In the genomic region with DNA sequence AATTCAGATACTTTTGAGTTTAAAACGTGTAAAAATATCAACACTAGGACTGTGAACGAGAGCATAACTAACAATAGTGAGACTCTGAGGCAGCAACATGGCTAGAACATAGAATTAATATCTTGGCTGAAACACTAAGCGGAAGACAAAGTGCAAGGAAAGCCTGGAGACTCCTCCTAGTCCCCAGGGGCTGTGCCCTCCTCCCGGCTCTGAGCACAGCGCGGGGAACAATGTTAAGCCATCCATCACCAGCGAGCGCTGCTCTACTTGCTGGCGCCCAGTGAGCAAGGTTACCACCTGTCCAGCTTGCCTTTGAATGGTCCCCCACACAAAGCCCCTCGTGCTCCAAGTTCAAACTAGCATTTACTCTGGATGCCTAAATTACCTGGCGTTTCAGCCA, we compare ENCODE assay signal across 9 cellular contexts.
"Had no signal": no experiment of that assay in that cellular context is flagged by ENCODE, and none has a peak within 500 bp of the region (broad histone marks: within the 10 kb centered on the region; RNA-seq: fewer than 3 reads in every experiment).

No MANE protein-coding gene starts in this region.

- H3K27me3 Mint-ChIP-seq: activated CD4-positive, alpha-beta T cell treated with anti-CD3 and anti-CD28 coated beads, Interleukin-2, amount 10 ng/mL, durations not matched to agents 24 days and 14 days had no signal

- H3K27ac ChIP-seq: ovary had no signal

- ATAC-seq: activated naive CD4-positive, alpha-beta T cell treated with anti-CD3 and anti-CD28 coated beads, Interleukin-2, amount 50 U/mL, for 72 hours; left colon had no signal

- H3K36me3 ChIP-seq: ovary, stomach had no signal

- H3K4me3 Mint-ChIP-seq: activated CD4-positive, alpha-beta T cell treated with anti-CD3 and anti-CD28 coated beads, Interleukin-2, amount 10 ng/mL, durations not matched to agents 24 days and 14 days; neural crest cell had no signal

- H3K27ac Mint-ChIP-seq: activated CD4-positive, alpha-beta T cell treated with anti-CD3 and anti-CD28 coated beads, Interleukin-2, amount 10 ng/mL, durations not matched to agents 24 days and 14 days had no signal

- DNase-seq: activated CD4-positive, alpha-beta T cell treated with anti-CD3 and anti-CD28 coated beads, Interleukin-2, amount 10 ng/mL, durations not matched to agents 24 days and 14 days; anterior cingulate cortex; left colon; ovary; stimulated activated CD4-positive, alpha-beta T cell treated with anti-CD3 and anti-CD28 coated beads, Interleukin-15, amount 100 ng/mL, for 24 hours; stimulated activated CD4-positive, alpha-beta T cell treated with anti-CD3 and anti-CD28 coated beads, Interleukin-4, amount 100 ng/mL, for 24 hours; stomach had no signal

- H3K4me3 ChIP-seq: ovary, stomach had no signal

- H3K27me3 ChIP-seq: ovary, stomach had no signal

- H3K9me3 ChIP-seq: ovary, stomach had no signal
